Comparison of ENCODE assay signal across 10 cellular contexts in genomic region chr7:92484226-92484625, GRCh38. TPM values are rescaled to one million over a fixed set of nuclear protein-coding genes. Genes with fewer than 3 reads are reported as not detected.
"Had no signal": no experiment of that assay in that cellular context is flagged by ENCODE, and none has a peak within 500 bp of the region (broad histone marks: within the 10 kb centered on the region; RNA-seq: fewer than 3 reads in every experiment).

No MANE protein-coding gene starts in this region.

RNA-seq across cellular contexts. Expression of gene ERVW-1, which starts 6.5 kb away (rescaled TPM):
- total RNA-seq: OCI-LY7, PC-3, PC-9, Peyer's patch, Right ventricle myocardium inferior, Right ventricle myocardium superior, RPMI7951, SJSA1, SK-MEL-5 had no signal
- polyA plus RNA-seq: SK-N-SH had no signal
